In the genomic region with DNA sequence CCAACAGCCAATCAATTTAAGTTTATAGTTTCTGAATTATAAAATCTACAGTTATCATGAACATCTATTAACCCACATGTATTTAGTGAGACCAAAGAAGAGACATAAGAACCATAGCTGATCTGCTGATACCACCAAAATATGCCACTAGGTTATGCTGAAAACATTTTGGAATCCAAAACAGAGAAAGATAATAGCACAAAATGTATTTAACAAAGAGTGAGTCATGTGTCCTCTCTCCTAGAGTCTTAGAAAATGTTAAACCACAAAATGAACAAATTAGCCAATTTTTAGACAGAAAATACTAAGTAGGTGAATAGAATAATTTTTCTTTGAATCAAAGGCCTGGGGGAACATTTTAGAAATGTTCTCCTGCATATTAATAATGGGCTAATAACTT, we compare ENCODE assay signal across 34 cellular contexts.
"Had no signal": no experiment of that assay in that cellular context is flagged by ENCODE, and none has a peak within 500 bp of the region (broad histone marks: within the 10 kb centered on the region; RNA-seq: fewer than 3 reads in every experiment).

No MANE protein-coding gene starts in this region.

- H3K27ac ChIP-seq: ascending aorta, breast epithelium, cardiac muscle cell, colonic mucosa, foreskin keratinocyte, gastrocnemius medialis, heart right ventricle, hepatocyte, WERI-Rb-1 had no signal

- H3K27me3 Mint-ChIP-seq: activated B cell treated with CpG ODN at 0.5 μM for 24 hours; activated naive CD4-positive, alpha-beta T cell treated with anti-CD3 and anti-CD28 coated beads, Interleukin-2, amount 10 ng/mL, durations not matched to agents 7 days and 5 days; activated naive CD8-positive, alpha-beta T cell treated with anti-CD3 and anti-CD28 coated beads, Interleukin-2, amount 10 ng/mL, durations not matched to agents 7 days and 5 days; activated T-cell treated with anti-CD3 and anti-CD28 coated beads, Interleukin-2, amount 50 U/mL, for 24 hours had no signal

- H3K36me3 ChIP-seq: ascending aorta, breast epithelium, cardiac muscle cell, colonic mucosa, gastrocnemius medialis, heart right ventricle, WERI-Rb-1 had no signal

- H3K79me2 ChIP-seq: hepatocyte had no signal

- H3K9me3 Mint-ChIP-seq: activated naive CD8-positive, alpha-beta T cell treated with anti-CD3 and anti-CD28 coated beads, Interleukin-2, amount 10 ng/mL, durations not matched to agents 7 days and 5 days; activated T-cell treated with anti-CD3 and anti-CD28 coated beads, Interleukin-2, amount 50 U/mL, for 24 hours; T-helper 2 cell treated with Interferon-gamma antibody and Interleukin-4, amounts not matched to agents 5 μg/mL and 100 μg/mL, for 36 hours had no signal

- H3K4me3 Mint-ChIP-seq: activated B cell treated with CpG ODN at 0.5 μM for 24 hours; activated naive CD4-positive, alpha-beta T cell treated with anti-CD3 and anti-CD28 coated beads, Interleukin-2, amount 10 ng/mL, durations not matched to agents 7 days and 5 days; activated naive CD8-positive, alpha-beta T cell treated with anti-CD3 and anti-CD28 coated beads, Interleukin-2, amount 10 ng/mL, durations not matched to agents 7 days and 5 days; activated T-cell treated with anti-CD3 and anti-CD28 coated beads, Interleukin-2, amount 50 U/mL, for 24 hours; activated T-cell treated with anti-CD3 and anti-CD28 coated beads, Interleukin-2, amount 50 U/mL, for 72 hours; brain; endodermal cell; T-helper 17 cell; T-helper 2 cell treated with Interferon-gamma antibody and Interleukin-4, amounts not matched to agents 5 μg/mL and 100 μg/mL, for 36 hours had no signal

- DNase-seq: activated B cell treated with CpG ODN at 0.5 μM for 24 hours; activated CD4-positive, alpha-beta T cell treated with anti-CD3 and anti-CD28 coated beads for 48 hours; activated CD4-positive, alpha-beta T cell treated with anti-CD3 and anti-CD28 coated beads, Interleukin-2, amount 50 U/mL, for 1 hour; activated CD4-positive, alpha-beta T cell treated with anti-CD3 and anti-CD28 coated beads, Interleukin-2, amount 50 U/mL, for 48 hours; activated CD8-positive, alpha-beta memory T cell treated with anti-CD3 and anti-CD28 coated beads, Interleukin-2, amount 50 U/mL, for 48 hours; activated gamma-delta T cell; activated naive CD4-positive, alpha-beta T cell; activated naive CD4-positive, alpha-beta T cell treated with anti-CD3 and anti-CD28 coated beads, Interleukin-2, amount 10 ng/mL, durations not matched to agents 7 days and 5 days; activated naive CD8-positive, alpha-beta T cell treated with anti-CD3 and anti-CD28 coated beads, Interleukin-2, amount 10 ng/mL, durations not matched to agents 7 days and 5 days; activated T-cell treated with anti-CD3 and anti-CD28 coated beads for 4 hours; activated T-cell treated with anti-CD3 and anti-CD28 coated beads, Interleukin-2, amount 50 U/mL, for 24 hours; activated T-cell treated with anti-CD3 and anti-CD28 coated beads, Interleukin-2, amount 50 U/mL, for 72 hours; central memory CD4-positive, alpha-beta T cell; cerebellar nuclear complex; colonic mucosa; effector memory CD4-positive, alpha-beta T cell; endodermal cell; foreskin keratinocyte; gastrocnemius medialis; glutamatergic neuron; heart right ventricle; T-helper 1 cell; T-helper 17 cell; T1000; WERI-Rb-1 had no signal

- H2AFZ ChIP-seq: hepatocyte had no signal

- H3K4me1 ChIP-seq: ascending aorta, breast epithelium, colonic mucosa, foreskin keratinocyte, gastrocnemius medialis, heart right ventricle had no signal

- H3K36me3 Mint-ChIP-seq: activated naive CD4-positive, alpha-beta T cell treated with anti-CD3 and anti-CD28 coated beads, Interleukin-2, amount 10 ng/mL, durations not matched to agents 7 days and 5 days; activated naive CD4-positive, alpha-beta T cell treated with anti-CD3 and anti-CD28 coated beads, Interleukin-2, amount 50 U/mL, for 72 hours; activated naive CD8-positive, alpha-beta T cell treated with anti-CD3 and anti-CD28 coated beads, Interleukin-2, amount 10 ng/mL, durations not matched to agents 7 days and 5 days; brain had no signal

- H3K27me3 ChIP-seq: ascending aorta, breast epithelium, cardiac muscle cell, colonic mucosa, foreskin keratinocyte, gastrocnemius medialis, heart right ventricle, hepatocyte had no signal

- ATAC-seq: activated CD4-positive, CD25-positive, alpha-beta regulatory T cell treated with anti-CD3 and anti-CD28 coated beads, Interleukin-2, amount 50 U/mL, for 24 hours; activated naive CD4-positive, alpha-beta T cell treated with anti-CD3 and anti-CD28 coated beads, Interleukin-2, amount 50 U/mL, for 72 hours; activated T-cell treated with anti-CD3 and anti-CD28 coated beads, Interleukin-2, amount 50 U/mL, for 72 hours; esophagus mucosa; foreskin keratinocyte; gastrocnemius medialis; heart right ventricle; T-helper 17 cell had no signal

- H3K9me3 ChIP-seq: ascending aorta, colonic mucosa, gastrocnemius medialis, heart right ventricle had no signal

- H3K4me2 ChIP-seq: hepatocyte had no signal

- H3K4me3 ChIP-seq: ascending aorta, breast epithelium, cardiac muscle cell, colonic mucosa, gastrocnemius medialis, heart right ventricle, hepatocyte had no signal

- H3K27ac Mint-ChIP-seq: activated B cell treated with CpG ODN at 0.5 μM for 24 hours; activated naive CD4-positive, alpha-beta T cell treated with anti-CD3 and anti-CD28 coated beads, Interleukin-2, amount 10 ng/mL, durations not matched to agents 7 days and 5 days; activated naive CD4-positive, alpha-beta T cell treated with anti-CD3 and anti-CD28 coated beads, Interleukin-2, amount 50 U/mL, for 72 hours; activated naive CD8-positive, alpha-beta T cell treated with anti-CD3 and anti-CD28 coated beads, Interleukin-2, amount 10 ng/mL, durations not matched to agents 7 days and 5 days; activated T-cell treated with anti-CD3 and anti-CD28 coated beads, Interleukin-2, amount 50 U/mL, for 24 hours; activated T-cell treated with anti-CD3 and anti-CD28 coated beads, Interleukin-2, amount 50 U/mL, for 72 hours; brain; endodermal cell; T-helper 17 cell; T-helper 2 cell treated with Interferon-gamma antibody and Interleukin-4, amounts not matched to agents 5 μg/mL and 100 μg/mL, for 36 hours had no signal

- H3K4me1 Mint-ChIP-seq: activated B cell treated with CpG ODN at 0.5 μM for 24 hours; activated naive CD4-positive, alpha-beta T cell treated with anti-CD3 and anti-CD28 coated beads, Interleukin-2, amount 10 ng/mL, durations not matched to agents 7 days and 5 days; activated naive CD8-positive, alpha-beta T cell treated with anti-CD3 and anti-CD28 coated beads, Interleukin-2, amount 10 ng/mL, durations not matched to agents 7 days and 5 days; brain; endodermal cell; T-helper 17 cell had no signal
